Comparison of ENCODE assay signal across 1 cellular context in the genomic region with DNA sequence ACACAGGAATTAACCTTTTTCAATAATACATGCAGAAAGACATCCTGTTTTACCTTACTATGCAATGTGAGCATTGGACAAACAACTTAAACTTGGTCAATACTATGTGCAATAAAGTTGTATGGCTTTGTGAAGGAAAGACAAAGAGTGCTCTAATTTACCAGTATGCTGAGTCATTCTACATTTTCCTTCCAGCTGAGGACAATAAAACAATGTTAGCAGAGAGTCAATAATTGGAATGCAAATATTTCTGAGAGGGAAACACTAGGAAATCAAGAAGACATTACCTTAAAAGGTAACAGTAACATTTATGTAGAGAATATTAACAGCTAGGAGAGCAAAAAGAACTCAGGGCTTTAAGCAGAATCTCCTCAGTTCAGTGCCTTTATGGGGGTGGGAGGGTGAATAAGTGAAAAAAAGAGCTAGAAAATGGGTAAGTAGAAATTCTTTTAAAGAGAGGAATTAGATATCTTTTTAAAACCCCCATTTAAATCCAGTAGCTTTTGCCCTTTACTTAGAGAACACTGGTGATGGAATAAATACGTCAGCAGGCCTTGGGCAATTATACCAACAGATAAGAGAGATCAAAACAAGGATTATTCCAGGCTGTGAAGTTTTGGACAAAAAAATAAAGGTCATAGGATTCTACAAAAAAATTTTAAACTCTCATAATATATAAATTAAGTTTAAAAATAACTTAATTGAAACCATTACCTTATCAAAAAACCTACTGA.
TF ChIP-seq lines count a peak whose summit lies in the region.

No MANE protein-coding gene starts in this region.

TF ChIP-seq in HepG2, 621 proteins besides CTCF, POLR2A, EP300 and RAD21 (continued from another document):
- TF ChIP-seq HNF1A (IDR thresholded peaks at IDR 0.05; ENCODE audit: low read depth): 0 out of 2 replicates have a peak, but pooled peaks have one; percentile 19
- no peak for TF ChIP-seq HNF1A (CRISPR knock-in tag; IDR thresholded peaks at IDR 0.05; ENCODE audit: borderline replicate concordance)
- TF ChIP-seq ZKSCAN8 (CRISPR knock-in tag; IDR thresholded peaks at IDR 0.05; ENCODE audit: borderline replicate concordance): no peak
- 0 out of 4 replicates have a peak, but pooled peaks of 1 of the 2 experiments have one; percentile 16 for TF ChIP-seq KLF16 (CRISPR knock-in tag; IDR thresholded peaks at IDR 0.05)
- peak; percentile 67; the same call in 1 of the 2 replicates for TF ChIP-seq SRF (IDR thresholded peaks at IDR 0.05; ENCODE audit: low read depth, low read length)
